In genomic region chr11:130037058-130037457, GRCh38 we compare ENCODE assay signal across 12 cellular contexts. TPM values are rescaled to one million over a fixed set of nuclear protein-coding genes. Genes with fewer than 3 reads are reported as not detected.
DNase-seq lines count a peak whose midpoint lies in the region; ATAC-seq, FAIRE-seq and TF ChIP-seq lines count a peak whose summit lies in the region.
"Had no signal": no experiment of that assay in that cellular context is flagged by ENCODE, and none has a peak within 500 bp of the region (broad histone marks: within the 10 kb centered on the region; RNA-seq: fewer than 3 reads in every experiment).

No MANE protein-coding gene starts in this region.

- no peaks in the 10 kb centered on the region for H3K27me3 Mint-ChIP-seq in neural progenitor cell (ENCODE audit: insufficient read depth, low read depth)

- H2AFZ ChIP-seq in neural progenitor cell (replicated peaks): no peak overlapping the region
- H2AFZ ChIP-seq: parathyroid adenoma had no signal

- WGBS in thyroid gland, 2 donors: 66 to 85% methylated on average over 3 of the region's 3 CpGs

- ATAC-seq in esophagus mucosa: peak; percentile 92

- peak overlapping the region; percentile 65 for H3K4me2 ChIP-seq in neural progenitor cell

- no peak overlapping the region for H3K9ac ChIP-seq in neural progenitor cell
- H3K9ac ChIP-seq: parathyroid adenoma had no signal

- H3K36me3 ChIP-seq in neural progenitor cell: no peaks in the 10 kb centered on the region
- H3K36me3 ChIP-seq in thyroid gland: no peaks in the 10 kb centered on the region

- TF ChIP-seq CTCF in neural progenitor cell (IDR thresholded peaks at IDR 0.05): no peak
- TF ChIP-seq CTCF in thyroid gland (IDR thresholded peaks at IDR 0.05): no peak

- no peaks in the 10 kb centered on the region for H3K79me2 ChIP-seq in neural progenitor cell (ENCODE audit: low read depth)
- H3K79me2 ChIP-seq: parathyroid adenoma had no signal

- H3K4me1 ChIP-seq in neural progenitor cell (peaks cover 23% of the 10 kb centered on the region), thyroid gland (no peaks in the 10 kb centered on the region)
- H3K4me1 ChIP-seq: parathyroid adenoma had no signal

- H3K4me1 Mint-ChIP-seq in neural progenitor cell: peaks cover 15% of the 10 kb centered on the region
- H3K4me1 Mint-ChIP-seq: activated naive CD4-positive, alpha-beta T cell treated with anti-CD3 and anti-CD28 coated beads, Interleukin-2, amount 50 U/mL, for 24 hours had no signal

- H3K27me3 ChIP-seq in neural progenitor cell: no peaks in the 10 kb centered on the region
- H3K27me3 ChIP-seq in thyroid gland: no peaks in the 10 kb centered on the region

- no peaks in the 10 kb centered on the region for H3K36me3 Mint-ChIP-seq in neural progenitor cell
- H3K36me3 Mint-ChIP-seq: activated naive CD4-positive, alpha-beta T cell treated with anti-CD3 and anti-CD28 coated beads, Interleukin-2, amount 50 U/mL, for 24 hours had no signal

- peaks cover 23% of the 10 kb centered on the region for H3F3A ChIP-seq in neural progenitor cell (ENCODE audit: low read depth)

- H3K4me3 ChIP-seq in neural progenitor cell: no peak overlapping the region
- H3K4me3 ChIP-seq in thyroid gland (replicated peaks in 1 of 3): no peak overlapping the region

- no peak overlapping the region for H3K27ac Mint-ChIP-seq in neural progenitor cell
- H3K27ac Mint-ChIP-seq: activated naive CD4-positive, alpha-beta T cell treated with anti-CD3 and anti-CD28 coated beads, Interleukin-2, amount 50 U/mL, for 24 hours had no signal

- intact Hi-C loops in thyroid gland (cut with DNase I): no loop called here

- peaks cover 3% of the 10 kb centered on the region for H3K9me3 Mint-ChIP-seq in neural progenitor cell
- H3K9me3 Mint-ChIP-seq: activated naive CD4-positive, alpha-beta T cell treated with anti-CD3 and anti-CD28 coated beads, Interleukin-2, amount 50 U/mL, for 24 hours had no signal

- H3K27ac ChIP-seq in neural progenitor cell: peak overlapping the region; percentile 73
- no peak overlapping the region for H3K27ac ChIP-seq in thyroid gland
- H3K27ac ChIP-seq: parathyroid adenoma had no signal

- peak; percentile 89 for FAIRE-seq in RCC 7860 (lab: Jason Lieb, UNC)

- DNase-seq in GM04504 (ENCODE audit: low read depth) (peak; percentile 66), RCC 7860 (ENCODE audit: low spot score) (peak; percentile 91), neural progenitor cell (ENCODE audit: low spot score) (no peak), NCI-H1105 (lab: John Stamatoyannopoulos, UW) (no peak), thyroid gland (no peak), DMS153 (lab: John Stamatoyannopoulos, UW) (no peak)
- DNase-seq in stimulated activated CD4-positive, alpha-beta T cell treated with anti-CD3 and anti-CD28 coated beads, Interleukin-4, amount 100 ng/mL, for 1 hour: no peak
- DNase-seq: islet precursor cell, NCI-H1436 treated with DMSO at 0.1 percent for 48 hours had no signal

- H4K20me1 ChIP-seq in neural progenitor cell (ENCODE audit: low read depth): no peaks in the 10 kb centered on the region

- H3K4me3 Mint-ChIP-seq in neural progenitor cell: no peak overlapping the region
- H3K4me3 Mint-ChIP-seq: activated naive CD4-positive, alpha-beta T cell treated with anti-CD3 and anti-CD28 coated beads, Interleukin-2, amount 50 U/mL, for 24 hours had no signal

- no peak for TF ChIP-seq POLR2A in thyroid gland (IDR thresholded peaks at IDR 0.05)

- H3K9me3 ChIP-seq in neural progenitor cell (ENCODE audit: low read depth): no peaks in the 10 kb centered on the region
- no peaks in the 10 kb centered on the region for H3K9me3 ChIP-seq in thyroid gland

RNA-seq across cellular contexts. Expression of gene APLP2, which starts 32.6 kb away (rescaled TPM):
- total RNA-seq in esophagus mucosa (124 TPM), neural progenitor cell (ENCODE audit: low replicate concordance) (448 and 455 TPM in 2 replicates), thyroid gland (1,000 to 10,000 TPM in 1 of 4 donors, 100 to 1,000 TPM in 3; 782 to 1,078 (median 902) TPM)

RNA-seq across cellular contexts. Expression of gene PRDM10, which starts 34.4 kb away (rescaled TPM):
- total RNA-seq in esophagus mucosa (10.0 TPM), neural progenitor cell (ENCODE audit: low replicate concordance) (14.2 and 16.3 TPM in 2 replicates), thyroid gland (10 to 100 TPM in 2 of 4 donors, 1 to 10 TPM in 2; 7.8 to 18.6 (median 9.7) TPM)

Comparison
In these comparisons a context has a peak if more than half of its experiments do, and no peak if none do; other contexts are left out.
1. DNase-seq: peak in GM04504 (single experiment) and RCC 7860 (single experiment); none in neural progenitor cell (single experiment), NCI-H1105 (single experiment), thyroid gland (0 of 2), DMS153 (single experiment) and stimulated activated CD4-positive, alpha-beta T cell treated with anti-CD3 and anti-CD28 coated beads, Interleukin-4, amount 100 ng/mL, for 1 hour (single experiment).